In the genomic region with DNA sequence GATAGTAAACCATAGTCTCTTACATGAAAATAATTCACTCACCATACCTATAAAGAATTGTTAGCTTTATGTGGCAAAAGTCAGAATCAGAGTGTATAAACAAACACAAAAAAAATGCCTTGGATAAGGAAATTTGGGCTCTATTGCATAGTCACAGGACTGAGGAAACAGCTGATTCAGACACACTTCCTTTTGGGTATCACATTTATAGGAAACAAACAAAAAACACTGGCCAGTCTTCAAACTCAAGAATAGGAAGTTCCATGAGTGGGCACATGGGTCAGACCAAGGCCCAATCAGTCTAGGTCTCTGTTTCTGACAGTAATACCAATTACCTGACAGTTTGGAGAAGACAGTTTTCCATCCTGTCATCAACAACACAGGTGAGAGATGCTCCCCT, we compare ENCODE assay signal across 15 cellular contexts. TPM values are rescaled to one million over a fixed set of nuclear protein-coding genes. Genes with fewer than 3 reads are reported as not detected.
"Had no signal": no experiment of that assay in that cellular context is flagged by ENCODE, and none has a peak within 500 bp of the region (broad histone marks: within the 10 kb centered on the region; RNA-seq: fewer than 3 reads in every experiment).

No MANE protein-coding gene starts in this region.

- H3K4me3 ChIP-seq: coronary artery, heart left ventricle, smooth muscle cell, stomach, thoracic aorta, uterus had no signal

- H3K27me3 ChIP-seq: heart left ventricle, stomach, uterus had no signal

- H3K9me3 ChIP-seq: heart left ventricle, stomach, thoracic aorta, uterus had no signal

- H3K4me1 ChIP-seq: stomach, uterus had no signal

- H3K27ac ChIP-seq: epithelial cell of prostate, stomach, thoracic aorta had no signal

- H3K36me3 ChIP-seq: thoracic aorta, uterus had no signal

- ATAC-seq: activated T-cell treated with anti-CD3 and anti-CD28 coated beads, Interleukin-2, amount 50 U/mL, for 72 hours had no signal

- DNase-seq: activated CD4-positive, alpha-beta T cell treated with anti-CD3 and anti-CD28 coated beads, Interleukin-2, amount 10 ng/mL, durations not matched to agents 7 days and 5 days; activated CD8-positive, alpha-beta memory T cell treated with anti-CD3 and anti-CD28 coated beads, Interleukin-2, amount 50 U/mL, for 48 hours; activated gamma-delta T cell; activated naive CD8-positive, alpha-beta T cell treated with anti-CD3 and anti-CD28 coated beads, Interleukin-2, amount 10 ng/mL, durations not matched to agents 7 days and 5 days; activated T-cell treated with anti-CD3 and anti-CD28 coated beads, Interleukin-2, amount 50 U/mL, for 72 hours; effector memory CD4-positive, alpha-beta T cell; heart left ventricle; nucleus accumbens; right cardiac atrium; stomach; uterus had no signal

RNA-seq across cellular contexts. Expression of a gene that starts 32.7 kb away (rescaled TPM):
- total RNA-seq: smooth muscle cell had no signal
